In genomic region chr21:38114717-38115333, GRCh38 we compare ENCODE assay signal across 29 cellular contexts.
"Had no signal": no experiment of that assay in that cellular context is flagged by ENCODE, and none has a peak within 500 bp of the region (broad histone marks: within the 10 kb centered on the region; RNA-seq: fewer than 3 reads in every experiment).

No MANE protein-coding gene starts in this region.

- H3K27me3 Mint-ChIP-seq: effector memory CD8-positive, alpha-beta T cell; stimulated activated memory B cell treated with anti-CD40 and anti-IgM and Interleukin-4, amounts not matched to agents 10 μg/mL and 1 μg/mL and 100 μg/mL, for 72 hours had no signal

- ATAC-seq: effector memory CD8-positive, alpha-beta T cell; left colon; lower lobe of right lung; natural killer cell; psoas muscle; right cardiac atrium; stimulated activated memory B cell treated with anti-CD40 and anti-IgM and Interleukin-4, amounts not matched to agents 10 μg/mL and 1 μg/mL and 100 μg/mL, for 72 hours; stimulated activated naive CD8-positive, alpha-beta T cell treated with anti-CD3 and anti-CD28 coated beads, Interleukin-15, Interleukin-2, amounts not matched to agents 100 U/mL and 50 U/mL, for 24 hours had no signal

- FAIRE-seq: endometrium, islet of Langerhans had no signal

- H3K36me3 Mint-ChIP-seq: natural killer cell; stimulated activated memory B cell treated with anti-CD40 and anti-IgM and Interleukin-4, amounts not matched to agents 10 μg/mL and 1 μg/mL and 100 μg/mL, for 72 hours had no signal

- DNase-seq: cortex of kidney; effector memory CD8-positive, alpha-beta T cell; erythroblast; esophagus squamous epithelium; foreskin melanocyte; glutamatergic neuron; heart right ventricle; hippocampal formation; left colon; left ventricle myocardium inferior; lower lobe of right lung; natural killer cell; occipital lobe; ovary; posterior cingulate gyrus; psoas muscle; right cardiac atrium; sigmoid colon; stimulated activated CD4-positive, alpha-beta T cell treated with anti-CD3 and anti-CD28 coated beads, Interleukin-2, amount 100 ng/mL, for 24 hours; stimulated activated CD4-positive, alpha-beta T cell treated with anti-CD3 and anti-CD28 coated beads, Interleukin-4, amount 100 ng/mL, for 4 hours; stimulated activated naive CD8-positive, alpha-beta T cell treated with anti-CD3 and anti-CD28 coated beads, Interleukin-15, Interleukin-2, amounts not matched to agents 100 U/mL and 50 U/mL, for 24 hours; substantia nigra; testis; upper lobe of left lung; uterus had no signal

- H3K27me3 ChIP-seq: heart right ventricle, ovary, sigmoid colon, testis, tibial nerve, upper lobe of left lung, uterus had no signal

- H3K27ac ChIP-seq: esophagus squamous epithelium, heart right ventricle, left ventricle myocardium inferior, lower lobe of right lung, ovary, psoas muscle, sigmoid colon, testis, tibial nerve, upper lobe of left lung, uterus had no signal

- H3K4me3 ChIP-seq: esophagus squamous epithelium, heart right ventricle, left ventricle myocardium inferior, lower lobe of right lung, ovary, psoas muscle, sigmoid colon, testis, tibial nerve, upper lobe of left lung, uterus had no signal

- H3K27ac Mint-ChIP-seq: effector memory CD8-positive, alpha-beta T cell; natural killer cell; stimulated activated memory B cell treated with anti-CD40 and anti-IgM and Interleukin-4, amounts not matched to agents 10 μg/mL and 1 μg/mL and 100 μg/mL, for 72 hours had no signal

- H3K4me3 Mint-ChIP-seq: effector memory CD8-positive, alpha-beta T cell; natural killer cell; stimulated activated memory B cell treated with anti-CD40 and anti-IgM and Interleukin-4, amounts not matched to agents 10 μg/mL and 1 μg/mL and 100 μg/mL, for 72 hours had no signal

- H3K36me3 ChIP-seq: esophagus squamous epithelium, heart right ventricle, left ventricle myocardium inferior, lower lobe of right lung, ovary, sigmoid colon, tibial nerve, upper lobe of left lung, uterus had no signal

- H3K4me1 Mint-ChIP-seq: natural killer cell; stimulated activated memory B cell treated with anti-CD40 and anti-IgM and Interleukin-4, amounts not matched to agents 10 μg/mL and 1 μg/mL and 100 μg/mL, for 72 hours had no signal

- H3K4me1 ChIP-seq: esophagus squamous epithelium, heart right ventricle, left ventricle myocardium inferior, lower lobe of right lung, psoas muscle, sigmoid colon, testis, tibial nerve, upper lobe of left lung, uterus had no signal

- H3K9me3 ChIP-seq: esophagus squamous epithelium, heart right ventricle, left ventricle myocardium inferior, lower lobe of right lung, ovary, psoas muscle, sigmoid colon, testis, tibial nerve, upper lobe of left lung, uterus had no signal
